Comparison of ENCODE assay signal across 29 cellular contexts in genomic region chr2:1054399-1054798, GRCh38.
"Had no signal": no experiment of that assay in that cellular context is flagged by ENCODE, and none has a peak within 500 bp of the region (broad histone marks: within the 10 kb centered on the region; RNA-seq: fewer than 3 reads in every experiment).

No MANE protein-coding gene starts in this region.

- H3K4me1 ChIP-seq: esophagus muscularis mucosa, left lung, lower lobe of right lung, parathyroid adenoma, psoas muscle, sigmoid colon, stomach, thyroid gland, upper lobe of left lung had no signal

- H3K27me3 Mint-ChIP-seq: activated naive CD4-positive, alpha-beta T cell treated with anti-CD3 and anti-CD28 coated beads, Interleukin-2, amount 50 U/mL, for 24 hours had no signal

- H3K27me3 ChIP-seq: foreskin keratinocyte, left lung, sigmoid colon, stomach, thyroid gland, upper lobe of left lung had no signal

- H3K9me3 ChIP-seq: esophagus muscularis mucosa, left lung, lower lobe of right lung, psoas muscle, sigmoid colon, stomach, thyroid gland, upper lobe of left lung had no signal

- H3K27ac ChIP-seq: esophagus muscularis mucosa, foreskin keratinocyte, left lung, lower lobe of right lung, parathyroid adenoma, psoas muscle, sigmoid colon, stomach, thyroid gland, upper lobe of left lung, VCaP had no signal

- H3K9ac ChIP-seq: parathyroid adenoma had no signal

- H3K27ac Mint-ChIP-seq: activated CD4-positive, alpha-beta memory T cell treated with anti-CD3 and anti-CD28 coated beads for 36 hours; activated CD4-positive, alpha-beta T cell treated with anti-CD3 and anti-CD28 coated beads, Interleukin-2, amount 10 ng/mL, durations not matched to agents 24 days and 14 days; activated naive CD4-positive, alpha-beta T cell treated with anti-CD3 and anti-CD28 coated beads, Interleukin-2, amount 50 U/mL, for 24 hours; activated naive CD8-positive, alpha-beta T cell treated with anti-CD3 and anti-CD28 coated beads, Interleukin-2, amount 50 U/mL, for 24 hours; activated T-helper 2 cell treated with anti-CD3 and anti-CD28 coated beads, Interferon-gamma antibody, Interleukin-2, Interleukin-4, amounts not matched to agents 10 μg/mL and 5 μg/mL and 100 μg/mL, durations not matched to agents 14 hours and 24 hours and 36 hours; nephron progenitor cell; stimulated activated naive B cell treated with anti-CD40 and anti-IgM and Interleukin-4, amounts not matched to agents 10 μg/mL and 1 μg/mL and 100 μg/mL, for 72 hours had no signal

- H3K4me1 Mint-ChIP-seq: naive B cell; stimulated activated naive B cell treated with anti-CD40 and anti-IgM and Interleukin-4, amounts not matched to agents 10 μg/mL and 1 μg/mL and 100 μg/mL, for 72 hours had no signal

- H2AFZ ChIP-seq: parathyroid adenoma had no signal

- H3K4me3 Mint-ChIP-seq: activated CD4-positive, alpha-beta memory T cell treated with anti-CD3 and anti-CD28 coated beads for 36 hours; activated CD4-positive, alpha-beta T cell treated with anti-CD3 and anti-CD28 coated beads, Interleukin-2, amount 10 ng/mL, durations not matched to agents 24 days and 14 days; activated naive CD4-positive, alpha-beta T cell treated with anti-CD3 and anti-CD28 coated beads, Interleukin-2, amount 50 U/mL, for 24 hours; activated naive CD8-positive, alpha-beta T cell treated with anti-CD3 and anti-CD28 coated beads, Interleukin-2, amount 50 U/mL, for 24 hours; naive B cell; nephron progenitor cell; stimulated activated naive B cell treated with anti-CD40 and anti-IgM and Interleukin-4, amounts not matched to agents 10 μg/mL and 1 μg/mL and 100 μg/mL, for 72 hours had no signal

- ATAC-seq: activated CD4-positive, CD25-positive, alpha-beta regulatory T cell treated with anti-CD3 and anti-CD28 coated beads, Interleukin-2, amount 50 U/mL, for 24 hours; activated naive CD8-positive, alpha-beta T cell treated with anti-CD3 and anti-CD28 coated beads, Interleukin-2, amount 50 U/mL, for 24 hours; left lung; lower lobe of right lung; psoas muscle; stimulated activated naive B cell treated with anti-CD40 and anti-IgM and Interleukin-4, amounts not matched to agents 10 μg/mL and 1 μg/mL and 100 μg/mL, for 72 hours had no signal

- H3K36me3 ChIP-seq: esophagus muscularis mucosa, left lung, lower lobe of right lung, sigmoid colon, stomach, thyroid gland, upper lobe of left lung had no signal

- DNase-seq: activated CD4-positive, alpha-beta memory T cell treated with anti-CD3 and anti-CD28 coated beads for 36 hours; activated CD4-positive, alpha-beta T cell treated with anti-CD3 and anti-CD28 coated beads, Interleukin-2, amount 10 ng/mL, durations not matched to agents 24 days and 14 days; activated CD8-positive, alpha-beta memory T cell treated with anti-CD3 and anti-CD28 coated beads, Interleukin-2, amount 50 U/mL, for 4 hours; activated naive CD8-positive, alpha-beta T cell treated with anti-CD3 and anti-CD28 coated beads, Interleukin-2, amount 50 U/mL, for 24 hours; activated T-cell treated with anti-CD3 and anti-CD28 coated beads, Interleukin-2, amount 50 U/mL, for 1 hour; amygdala; dermis blood vessel endothelial cell; effector CD4-positive, alpha-beta T cell; foreskin keratinocyte; left lung; lower lobe of right lung; naive B cell; nephron progenitor cell; nucleus accumbens; psoas muscle; sigmoid colon; stimulated activated CD4-positive, alpha-beta T cell treated with anti-CD3 and anti-CD28 coated beads, Interleukin-15, amount 100 ng/mL, for 24 hours; stimulated activated CD4-positive, alpha-beta T cell treated with anti-CD3 and anti-CD28 coated beads, Interleukin-2, amount 100 ng/mL, for 24 hours; stimulated activated naive B cell treated with anti-CD40 and anti-IgM and Interleukin-4, amounts not matched to agents 10 μg/mL and 1 μg/mL and 100 μg/mL, for 72 hours; stomach; T-helper 9 cell; thyroid gland had no signal

- H3K79me2 ChIP-seq: parathyroid adenoma had no signal

- H3K36me3 Mint-ChIP-seq: activated CD4-positive, alpha-beta memory T cell treated with anti-CD3 and anti-CD28 coated beads for 36 hours; activated naive CD4-positive, alpha-beta T cell treated with anti-CD3 and anti-CD28 coated beads, Interleukin-2, amount 50 U/mL, for 24 hours; naive B cell; stimulated activated naive B cell treated with anti-CD40 and anti-IgM and Interleukin-4, amounts not matched to agents 10 μg/mL and 1 μg/mL and 100 μg/mL, for 72 hours had no signal

- H3K9me3 Mint-ChIP-seq: activated CD4-positive, alpha-beta memory T cell treated with anti-CD3 and anti-CD28 coated beads for 36 hours; activated CD4-positive, alpha-beta T cell treated with anti-CD3 and anti-CD28 coated beads, Interleukin-2, amount 10 ng/mL, durations not matched to agents 24 days and 14 days; activated naive CD4-positive, alpha-beta T cell treated with anti-CD3 and anti-CD28 coated beads, Interleukin-2, amount 50 U/mL, for 24 hours; activated naive CD8-positive, alpha-beta T cell treated with anti-CD3 and anti-CD28 coated beads, Interleukin-2, amount 50 U/mL, for 24 hours; activated T-helper 2 cell treated with anti-CD3 and anti-CD28 coated beads, Interferon-gamma antibody, Interleukin-2, Interleukin-4, amounts not matched to agents 10 μg/mL and 5 μg/mL and 100 μg/mL, durations not matched to agents 14 hours and 24 hours and 36 hours; naive B cell had no signal

- H3K4me3 ChIP-seq: esophagus muscularis mucosa, left lung, lower lobe of right lung, psoas muscle, sigmoid colon, stomach, thyroid gland, upper lobe of left lung had no signal
